Comparison of ENCODE assay signal across 16 cellular contexts in the genomic region with DNA sequence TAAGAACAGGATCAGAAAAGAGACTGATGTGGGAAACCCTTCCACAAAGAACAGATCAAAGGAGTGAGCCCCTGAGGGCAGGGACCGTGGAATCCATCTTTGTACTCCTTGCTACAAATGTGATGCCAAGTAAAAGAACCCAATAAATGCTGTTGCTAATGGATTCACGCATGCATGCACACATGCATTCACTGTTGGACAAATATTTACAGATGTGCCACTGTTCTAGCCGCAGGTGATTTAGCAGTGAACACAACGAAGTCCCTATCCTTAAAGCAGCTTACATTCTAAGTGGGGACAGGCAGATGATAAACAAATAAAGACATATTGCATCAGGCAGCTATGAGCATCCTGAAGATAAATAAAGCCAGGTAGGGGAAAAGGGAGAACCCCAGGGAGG.
DNase-seq lines count a peak whose midpoint lies in the region; ATAC-seq, FAIRE-seq and TF ChIP-seq lines count a peak whose summit lies in the region.
"Had no signal": no experiment of that assay in that cellular context is flagged by ENCODE, and none has a peak within 500 bp of the region (broad histone marks: within the 10 kb centered on the region; RNA-seq: fewer than 3 reads in every experiment).

No MANE protein-coding gene starts in this region.

- H3K9me3 Mint-ChIP-seq in CD8-positive, alpha-beta T cell = no peaks in the 10 kb centered on the region
- peaks cover 0 to 2% (median 0%) of the 10 kb centered on the region in 6 donors for H3K9me3 Mint-ChIP-seq in immature natural killer cell

- POLR2A ChIA-PET in CD8-positive, alpha-beta T cell (lab: Charles Lee) = interaction anchor here (1.0 to 5.5 kb wide), 3 partner anchors 11 to 25 kb away, joined by 3 to 35 read pairs (median 3); no protein-coding TSS in a partner anchor

- H3K4me3 Mint-ChIP-seq in CD8-positive, alpha-beta T cell = no peak overlapping the region
- H3K4me3 Mint-ChIP-seq in immature natural killer cell = peak overlapping the region in 4 of 5 donors; percentile 21 to 44 (median 34)

- no peaks in the 10 kb centered on the region for H3K27me3 Mint-ChIP-seq in CD8-positive, alpha-beta T cell (ENCODE audit: low read depth)
- H3K27me3 Mint-ChIP-seq in immature natural killer cell (ENCODE audit: low read depth in 3 of 3) = peaks cover 6 to 19% (median 11%) of the 10 kb centered on the region in 3 donors

- H3K27ac Mint-ChIP-seq in CD8-positive, alpha-beta T cell = peak overlapping the region; percentile 99
- peak overlapping the region; percentile 98 to 100 (median 99) for H3K27ac Mint-ChIP-seq in immature natural killer cell

- peaks cover 67% of the 10 kb centered on the region for H3K36me3 Mint-ChIP-seq in CD8-positive, alpha-beta T cell
- H3K36me3 Mint-ChIP-seq in immature natural killer cell = peaks cover 0 to 11% (median 7%) of the 10 kb centered on the region in 3 donors

- peaks cover 6% of the 10 kb centered on the region for H3K36me3 ChIP-seq in CD8-positive, alpha-beta T cell (ENCODE audit: insufficient read depth, low read length)
- H3K36me3 ChIP-seq in kidney (ENCODE audit: control insufficient read depth in 1 of 2, insufficient read depth in 2 of 2, low read length in 2 of 2) = no peaks in the 10 kb centered on the region
- H3K36me3 ChIP-seq: HAP-1 had no signal

- ATAC-seq in CD8-positive, alpha-beta T cell = no peak
- ATAC-seq in GM18517 (IDR thresholded peaks at IDR 0.05; ENCODE audit: unreplicated experiment) = no peak

- no peak for DNase-seq in CD8-positive, alpha-beta T cell
- DNase-seq in NCI-H748 (lab: John Stamatoyannopoulos, UW; ENCODE audit: unreplicated experiment) (peak; percentile 91), immature natural killer cell (no peak), kidney (no peak), OCI-M1 (lab: John Stamatoyannopoulos, UW) (no peak)
- no peak for DNase-seq in stimulated activated CD8-positive, alpha-beta memory T cell treated with anti-CD3 and anti-CD28 coated beads, Interleukin-4, amount 100 ng/mL, for 48 hours
- DNase-seq: activated effector memory CD4-positive, alpha-beta T cell treated with anti-CD3 and anti-CD28 coated beads, Interleukin-2, amount 50 U/mL, for 16 hours; KBM-7; kidney glomerular epithelial cell; NCI-H2171 treated with DMSO at 0.1 percent for 48 hours; occipital lobe had no signal

- H3K4me3 ChIP-seq in CD8-positive, alpha-beta T cell (ENCODE audit: low read depth, low read length) = no peak overlapping the region
- H3K4me3 ChIP-seq in kidney (ENCODE audit: low read length in 2 of 2) = no peak overlapping the region
- H3K4me3 ChIP-seq: HAP-1 had no signal

- no peak overlapping the region for H3K9ac ChIP-seq in kidney (ENCODE audit: low read length in 2 of 2)

- TF ChIP-seq CTCF in 22Rv1 (IDR thresholded peaks at IDR 0.05) (no peak), kidney (IDR thresholded peaks at IDR 0.05; ENCODE audit: borderline replicate concordance, extremely low read depth, insufficient read depth) (no peak)
- no peak for TF ChIP-seq CTCF in CD8-positive, alpha-beta T cell (IDR thresholded peaks at IDR 0.05)

- FAIRE-seq in kidney (lab: Jason Lieb, UNC) = no peak
- FAIRE-seq: colon, GM12891 had no signal

- H3K27ac ChIP-seq in 22Rv1 (peak overlapping the region; percentile 80), kidney (ENCODE audit: low read depth in 2 of 2, low read length in 2 of 2) (no peak overlapping the region)
- H3K27ac ChIP-seq in CD8-positive, alpha-beta T cell (ENCODE audit: low read depth, low read length) = peak overlapping the region; percentile 19

- intact Hi-C loops in CD8-positive, alpha-beta T cell (cut with DNase I, micrococcal nuclease) = no loop called here
- intact Hi-C loops in kidney (cut with DNase I) = no loop called here

- CTCF ChIA-PET in CD8-positive, alpha-beta T cell (lab: Charles Lee) = interaction anchor here (0.6 to 1.6 kb wide), 9 partner anchors 12 to 157 kb away, joined by 3 to 6 read pairs (median 3); a partner anchor contains a TSS

- H3K4me1 ChIP-seq in CD8-positive, alpha-beta T cell (ENCODE audit: insufficient read depth, low read length) = peaks cover 69% of the 10 kb centered on the region
- peaks cover 10 to 15% of the 10 kb centered on the region in 2 donors for H3K4me1 ChIP-seq in kidney (ENCODE audit: control insufficient read depth in 1 of 2, insufficient read depth in 1 of 2, low read depth in 1 of 2, low read length in 2 of 2)

- no peaks in the 10 kb centered on the region for H3K9me3 ChIP-seq in CD8-positive, alpha-beta T cell (ENCODE audit: low read length)
- no peaks in the 10 kb centered on the region for H3K9me3 ChIP-seq in kidney (ENCODE audit: control insufficient read depth in 1 of 2, low read length in 2 of 2)

- H3K27me3 ChIP-seq in CD8-positive, alpha-beta T cell (ENCODE audit: insufficient read depth, low read length) = no peaks in the 10 kb centered on the region

- peaks cover 89% of the 10 kb centered on the region for H3K4me1 Mint-ChIP-seq in CD8-positive, alpha-beta T cell (ENCODE audit: low read depth)
- H3K4me1 Mint-ChIP-seq in immature natural killer cell = peaks cover 89 to 94% of the 10 kb centered on the region in 2 donors

Comparison
In these comparisons a context has a peak if more than half of its experiments do, and no peak if none do; other contexts are left out.
1. H3K27ac ChIP-seq: peak in 22Rv1 (single experiment) and CD8-positive, alpha-beta T cell (single experiment); none in kidney (0 of 2).